ENCODE assay signal across 19 cellular contexts in genomic region chr3:107689355-107689754, GRCh38.
DNase-seq lines count a peak whose midpoint lies in the region; ATAC-seq and TF ChIP-seq lines count a peak whose summit lies in the region.
"Had no signal": no experiment of that assay in that cellular context is flagged by ENCODE, and none has a peak within 500 bp of the region (broad histone marks: within the 10 kb centered on the region; RNA-seq: fewer than 3 reads in every experiment).

No MANE protein-coding gene starts in this region.

- BruUV-seq in MCF 10A (replicated peaks; lab: Mats Ljungman, UMichigan) = no TSS peak

- peak; percentile 86 for ATAC-seq in RWPE2 (ENCODE audit: low read depth)
- ATAC-seq in foreskin keratinocyte = peak; percentile 48
- ATAC-seq in HG02885 (IDR thresholded peaks at IDR 0.05; ENCODE audit: poor library complexity, unreplicated experiment) = no peak
- no peak for ATAC-seq in GM21447 (IDR thresholded peaks at IDR 0.05; ENCODE audit: unreplicated experiment)
- ATAC-seq: SK-N-SH treated with all-trans-retinoic acid at 6 μM for 48 hours had no signal

- intact Hi-C loops in MCF 10A (cut with micrococcal nuclease) = no loop called here
- intact Hi-C loops in breast epithelium (cut with DNase I; ENCODE audit: low total_unique reads) = no loop called here

- peak; percentile 64 for DNase-seq in MCF 10A (ENCODE audit: unreplicated experiment)
- no peak for DNase-seq in breast epithelium (ENCODE audit: low spot score in 2 of 2)
- DNase-seq in RWPE2 (ENCODE audit: low spot score) = no peak
- DNase-seq in foreskin keratinocyte = peak in 1 of 2 donors; percentile 54
- DNase-seq in CD8-positive, alpha-beta memory T cell = no peak
- no peak for DNase-seq in NCI-H187 treated with DMSO at 0.1 percent for 48 hours (lab: John Stamatoyannopoulos, UW)
- DNase-seq: Calu3; CD4-positive, alpha-beta T cell; DMS79; Karpas-422; MG63; NCI-H1048; NCI-H146; NCI-H2081 treated with DMSO at 0.1 percent for 48 hours; NCI-H524; SIG-M5 had no signal

- CTCF ChIA-PET in MCF 10A (lab: Yijun Ruan, JAX) = interaction anchor here (0.7 to 8.3 kb wide), 14 partner anchors 9 to 736 kb away, joined by 3 to 75 read pairs (median 7); no protein-coding TSS in a partner anchor
- CTCF ChIA-PET in CD8-positive, alpha-beta memory T cell (lab: Charles Lee) = interaction anchor here (1.2 to 1.3 kb wide), 2 partner anchors 14 to 40 kb away, joined by 4 read pairs; no protein-coding TSS in a partner anchor

- H3K9me3 ChIP-seq in breast epithelium (no peaks in the 10 kb centered on the region), RWPE2 (ENCODE audit: severe bottlenecking) (no peaks in the 10 kb centered on the region)
- no peaks in the 10 kb centered on the region for H3K9me3 ChIP-seq in CD8-positive, alpha-beta memory T cell (ENCODE audit: low read length)
- H3K9me3 ChIP-seq: MG63 had no signal

- H3K9me3 Mint-ChIP-seq in MCF 10A (ENCODE audit: unreplicated experiment) = no peaks in the 10 kb centered on the region
- H3K9me3 Mint-ChIP-seq in CD8-positive, alpha-beta memory T cell = no peaks in the 10 kb centered on the region
- H3K9me3 Mint-ChIP-seq: CD4-positive, alpha-beta T cell had no signal

- peaks cover 2% of the 10 kb centered on the region for H3K36me3 Mint-ChIP-seq in MCF 10A (ENCODE audit: insufficient read depth, unreplicated experiment)
- H3K36me3 Mint-ChIP-seq in CD8-positive, alpha-beta memory T cell = peaks cover 0 to 7% (median 2%) of the 10 kb centered on the region in 3 donors

- H3K27ac ChIP-seq in breast epithelium (no peak overlapping the region), RWPE2 (ENCODE audit: poor library complexity, severe bottlenecking) (no peak overlapping the region), foreskin keratinocyte (peak overlapping the region; percentile 21)
- H3K27ac ChIP-seq in CD8-positive, alpha-beta memory T cell (ENCODE audit: low read depth, low read length) = no peak overlapping the region

- H3K36me3 ChIP-seq in breast epithelium = no peaks in the 10 kb centered on the region
- no peaks in the 10 kb centered on the region for H3K36me3 ChIP-seq in RWPE2 (ENCODE audit: low read depth)
- H3K36me3 ChIP-seq in CD8-positive, alpha-beta memory T cell (ENCODE audit: insufficient read depth, low read length) = no peaks in the 10 kb centered on the region
- H3K36me3 ChIP-seq: MG63 had no signal

- H3K4me3 ChIP-seq in breast epithelium = no peak overlapping the region
- H3K4me3 ChIP-seq in RWPE2 (ENCODE audit: severe bottlenecking) = no peak overlapping the region
- H3K4me3 ChIP-seq in CD8-positive, alpha-beta memory T cell (ENCODE audit: low read length) = no peak overlapping the region
- H3K4me3 ChIP-seq: MG63 had no signal

- POLR2A ChIA-PET in MCF 10A (lab: Yijun Ruan, JAX) = interaction anchor here (0.8 to 2.1 kb wide), 5 partner anchors 9 to 453 kb away, joined by 3 to 9 read pairs (median 4); no protein-coding TSS in a partner anchor
- POLR2A ChIA-PET in CD8-positive, alpha-beta memory T cell (lab: Charles Lee) = interaction anchor here (0.7 kb wide), 1 partner anchor 1297 kb away, joined by 3 read pairs; no protein-coding TSS in a partner anchor

- peak overlapping the region; percentile 63 for H3K27ac Mint-ChIP-seq in MCF 10A (ENCODE audit: low read depth, unreplicated experiment)
- H3K27ac Mint-ChIP-seq in CD8-positive, alpha-beta memory T cell = no peak overlapping the region
- H3K27ac Mint-ChIP-seq: CD4-positive, alpha-beta T cell had no signal

- H3K4me1 ChIP-seq in breast epithelium = no peaks in the 10 kb centered on the region
- peaks cover 17% of the 10 kb centered on the region for H3K4me1 ChIP-seq in RWPE2 (ENCODE audit: insufficient read depth, poor library complexity, severe bottlenecking)
- H3K4me1 ChIP-seq in foreskin keratinocyte = peaks cover 13% of the 10 kb centered on the region
- peaks cover 21% of the 10 kb centered on the region for H3K4me1 ChIP-seq in CD8-positive, alpha-beta memory T cell (ENCODE audit: insufficient read depth, low read length)

- no peak for TF ChIP-seq CTCF in MCF 10A (IDR thresholded peaks at IDR 0.05; ENCODE audit: unreplicated experiment)
- TF ChIP-seq CTCF in breast epithelium (IDR thresholded peaks at IDR 0.05) = no peak
- TF ChIP-seq CTCF in RWPE2 (IDR thresholded peaks at IDR 0.05; ENCODE audit: poor library complexity, severe bottlenecking) = no peak
- no peak for TF ChIP-seq CTCF in foreskin keratinocyte (conservative IDR thresholded peaks at IDR 0.05)

- H3K4me3 Mint-ChIP-seq in MCF 10A (ENCODE audit: unreplicated experiment) = peak overlapping the region; percentile 37
- no peak overlapping the region for H3K4me3 Mint-ChIP-seq in CD8-positive, alpha-beta memory T cell
- H3K4me3 Mint-ChIP-seq: CD4-positive, alpha-beta T cell had no signal

- peaks cover 8% of the 10 kb centered on the region for H3K4me1 Mint-ChIP-seq in MCF 10A (ENCODE audit: insufficient read depth, unreplicated experiment)
- peaks cover 22 to 46% (median 46%) of the 10 kb centered on the region in 3 donors for H3K4me1 Mint-ChIP-seq in CD8-positive, alpha-beta memory T cell

- H3K27me3 Mint-ChIP-seq in MCF 10A (ENCODE audit: insufficient read depth, unreplicated experiment) = no peaks in the 10 kb centered on the region
- H3K27me3 Mint-ChIP-seq in CD8-positive, alpha-beta memory T cell = no peaks in the 10 kb centered on the region
- H3K27me3 Mint-ChIP-seq: CD4-positive, alpha-beta T cell had no signal

- no peak for TF ChIP-seq POLR2A in breast epithelium (IDR thresholded peaks at IDR 0.05)

- H3K27me3 ChIP-seq in breast epithelium (no peaks in the 10 kb centered on the region), RWPE2 (ENCODE audit: insufficient read depth, poor library complexity, severe bottlenecking) (no peaks in the 10 kb centered on the region), foreskin keratinocyte (no peaks in the 10 kb centered on the region)
- no peaks in the 10 kb centered on the region for H3K27me3 ChIP-seq in CD8-positive, alpha-beta memory T cell (ENCODE audit: insufficient read depth, low read length, poor library complexity, severe bottlenecking)
- H3K27me3 ChIP-seq: MG63 had no signal

Comparison
In these comparisons a context has a peak if more than half of its experiments do, and no peak if none do; other contexts are left out.
1. ATAC-seq: peak in RWPE2 (single experiment) and foreskin keratinocyte (single experiment); none in HG02885 (single experiment) and GM21447 (single experiment).